In the genomic region with DNA sequence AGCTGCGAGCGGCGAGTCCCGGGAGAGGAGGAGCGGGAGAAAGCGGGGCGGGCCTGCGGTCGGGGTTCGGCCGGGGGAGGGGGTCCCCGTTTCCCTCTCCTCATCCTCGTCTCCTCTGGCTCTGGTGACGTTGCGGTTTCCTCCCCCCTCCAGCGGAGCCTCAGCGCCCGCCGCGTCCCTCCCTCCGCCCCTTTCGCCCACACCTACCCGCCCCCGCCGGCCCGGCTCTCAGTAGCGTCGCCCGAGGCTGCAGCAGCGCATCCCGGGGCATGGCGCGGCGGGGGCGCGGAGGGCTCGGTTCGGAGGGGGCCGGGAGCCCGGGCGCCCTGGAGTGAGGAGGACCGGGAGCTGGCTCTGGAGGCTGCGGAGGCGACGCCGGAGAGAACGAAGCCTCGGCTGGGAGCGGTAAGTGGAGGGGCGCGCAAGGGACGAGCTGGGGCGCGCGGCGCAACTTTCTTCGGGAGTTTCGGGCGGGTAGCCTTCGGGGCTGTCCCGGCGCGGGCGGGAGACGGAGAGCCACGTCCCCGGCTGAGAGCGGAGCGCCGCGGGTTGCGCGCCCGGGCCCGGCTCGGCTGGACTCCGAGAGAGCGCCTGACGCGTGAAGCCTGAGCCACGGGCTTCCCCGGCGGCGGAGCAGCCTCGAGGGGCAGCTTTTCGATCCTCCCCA, we compare ENCODE assay signal across 8 cellular contexts. TPM values are rescaled to one million over a fixed set of nuclear protein-coding genes. Genes with fewer than 3 reads are reported as not detected.
DNase-seq lines count a peak whose midpoint lies in the region; ATAC-seq and TF ChIP-seq lines count a peak whose summit lies in the region.

Gene DSE (plus strand): TSS at position 231 of the 667 bp plus-strand sequence. CDS start 28,304 bp downstream, outside the sequence.

- TF ChIP-seq POLR2A in body of pancreas (IDR thresholded peaks at IDR 0.05), result peak in 2 of 3 donors; percentile 17 to 60

- peak within 1 kb of the TSS; percentile 70 for H3K4me3 Mint-ChIP-seq in Caco-2 (ENCODE audit: unreplicated experiment)
- peak within 1 kb of the TSS; percentile 76 for H3K4me3 Mint-ChIP-seq in T-helper 2 cell treated with Interferon-gamma antibody and Interleukin-4, amounts not matched to agents 5 μg/mL and 100 μg/mL, for 36 hours

- H3K27me3 Mint-ChIP-seq in Caco-2 (ENCODE audit: insufficient read depth, unreplicated experiment), result peaks cover 11% of the 10 kb centered on the region
- peaks cover 60% of the 10 kb centered on the region for H3K27me3 Mint-ChIP-seq in T-helper 2 cell treated with Interferon-gamma antibody and Interleukin-4, amounts not matched to agents 5 μg/mL and 100 μg/mL, for 36 hours (ENCODE audit: low read depth)

- no peaks in the 10 kb centered on the region for H3K4me1 Mint-ChIP-seq in Caco-2 (ENCODE audit: low read depth, unreplicated experiment)
- peaks cover 14% of the 10 kb centered on the region for H3K4me1 Mint-ChIP-seq in T-helper 2 cell treated with Interferon-gamma antibody and Interleukin-4, amounts not matched to agents 5 μg/mL and 100 μg/mL, for 36 hours (ENCODE audit: low read depth)

- H3K36me3 Mint-ChIP-seq in Caco-2 (ENCODE audit: insufficient read depth, unreplicated experiment), result no peaks in the 10 kb centered on the region
- H3K36me3 Mint-ChIP-seq in T-helper 2 cell treated with Interferon-gamma antibody and Interleukin-4, amounts not matched to agents 5 μg/mL and 100 μg/mL, for 36 hours (ENCODE audit: low read depth), result no peaks in the 10 kb centered on the region

- no peaks in the 10 kb centered on the region for H3K9me3 Mint-ChIP-seq in Caco-2 (ENCODE audit: unreplicated experiment)
- no peaks in the 10 kb centered on the region for H3K9me3 Mint-ChIP-seq in T-helper 2 cell treated with Interferon-gamma antibody and Interleukin-4, amounts not matched to agents 5 μg/mL and 100 μg/mL, for 36 hours

- H3K9me3 ChIP-seq in Caco-2 (no peaks in the 10 kb centered on the region), body of pancreas (no peaks in the 10 kb centered on the region)

- H3K27me3 ChIP-seq in Caco-2 (replicated peaks; ENCODE audit: control insufficient read depth, insufficient read depth, low read length) (no peaks in the 10 kb centered on the region; the same call in 1 of the 2 replicates), body of pancreas (peaks cover 0 to 4% of the 10 kb centered on the region in 2 donors)

- intact Hi-C loops in Caco-2 (cut with micrococcal nuclease; ENCODE audit: unreplicated experiment), result no loop called here
- intact Hi-C loops in body of pancreas (cut with DNase I), result no loop called here

- no TSS peak for BruUV-seq in Caco-2 (replicated peaks; lab: Mats Ljungman, UMichigan)

- H3K4me1 ChIP-seq in Caco-2 (0 out of 2 replicates have a peak, but pooled peaks cover 6% of the 10 kb centered on the region), body of pancreas (peaks cover 12% of the 10 kb centered on the region)

- 0 to 1% methylated on average over 19 to 68 of the region's 86 CpGs for WGBS in body of pancreas, 2 donors

- peak in 1 of 2 experiments; percentile 38 for DNase-seq in Caco-2
- peak; percentile 38 for DNase-seq in T-helper 2 cell treated with Interferon-gamma antibody and Interleukin-4, amounts not matched to agents 5 μg/mL and 100 μg/mL, for 36 hours (ENCODE audit: low spot score)
- peak; percentile 40 to 78 (median 58) for DNase-seq in body of pancreas
- peak; percentile 38 for DNase-seq in iPS DF 4.7 (ENCODE audit: extremely low read depth, low spot score)
- DNase-seq in skeletal muscle cell (ENCODE audit: low read depth), result peak; percentile 68
- no peak for DNase-seq in SIG-M5 (lab: John Stamatoyannopoulos, UW)

- CTCF ChIA-PET in Caco-2 (lab: Charles Lee), result no interaction called here

- POLR2A ChIA-PET in Caco-2 (lab: Charles Lee), result no interaction called here

- peak within 1 kb of the TSS; percentile 50 for H3K4me3 ChIP-seq in Caco-2 (ENCODE audit: low read depth, low read length)
- peak within 1 kb of the TSS; percentile 41 to 61 for H3K4me3 ChIP-seq in body of pancreas
- H3K4me3 ChIP-seq in skeletal muscle cell (ENCODE audit: low read depth, low read length), result peak within 1 kb of the TSS; percentile 74

- TF ChIP-seq CTCF in Caco-2 (IDR thresholded peaks at IDR 0.05; ENCODE audit: insufficient read depth in 1 of 2, low read depth in 1 of 2, low read length in 1 of 2, severe bottlenecking in 1 of 2, unreplicated experiment in 1 of 2), result no peak
- no peak for TF ChIP-seq CTCF in body of pancreas (IDR thresholded peaks at IDR 0.05)

- ATAC-seq in GM19455 (IDR thresholded peaks at IDR 0.05; ENCODE audit: unreplicated experiment) (peak; percentile 78), HG03565 (IDR thresholded peaks at IDR 0.05; ENCODE audit: unreplicated experiment) (peak; percentile 42), body of pancreas (peak; percentile 75)

- no peak within 1 kb of the TSS for H3K27ac Mint-ChIP-seq in Caco-2 (ENCODE audit: unreplicated experiment)
- no peak within 1 kb of the TSS for H3K27ac Mint-ChIP-seq in T-helper 2 cell treated with Interferon-gamma antibody and Interleukin-4, amounts not matched to agents 5 μg/mL and 100 μg/mL, for 36 hours

- H3K36me3 ChIP-seq in Caco-2 (ENCODE audit: control insufficient read depth, insufficient read depth, low read length) (no peaks in the 10 kb centered on the region), body of pancreas (replicated peaks in 1 of 2; ENCODE audit: insufficient read depth in 1 of 2, low read depth in 2 of 2) (no peaks in the 10 kb centered on the region)

- H3K27ac ChIP-seq in body of pancreas, result peak within 1 kb of the TSS; percentile 11 to 81 (median 48)

RNA-seq across cellular contexts. Expression of gene DSE, which starts in this region (rescaled TPM):
- total RNA-seq in Caco-2 (2022), result 2.8 and 3.4 TPM in 2 replicates
- total RNA-seq in body of pancreas, result 10 to 100 TPM in 1 of 2 donors, 1 to 10 TPM in 1; 8.6 to 14.0 TPM
